ENCODE assay signal across 11 cellular contexts in genomic region chr6:99350573-99350972, GRCh38. TPM values are rescaled to one million over a fixed set of nuclear protein-coding genes. Genes with fewer than 3 reads are reported as not detected.
DNase-seq lines count a peak whose midpoint lies in the region; ATAC-seq, FAIRE-seq and TF ChIP-seq lines count a peak whose summit lies in the region.
"Had no signal": no experiment of that assay in that cellular context is flagged by ENCODE, and none has a peak within 500 bp of the region (broad histone marks: within the 10 kb centered on the region; RNA-seq: fewer than 3 reads in every experiment).

No MANE protein-coding gene starts in this region.

- intact Hi-C loops in HCT116 (cut with micrococcal nuclease) (no loop called here), body of pancreas (cut with DNase I) (no loop called here), left lung (cut with DNase I) (no loop called here)

- TF ChIP-seq EP300 in A549 (IDR thresholded peaks at IDR 0.05): no peak

- no peaks in the 10 kb centered on the region for H3K9me3 ChIP-seq in A549
- H3K9me3 ChIP-seq in HCT116 (ENCODE audit: control insufficient read depth in 1 of 2, insufficient read depth in 1 of 2, low read depth in 1 of 2, low read length in 2 of 2): no peaks in the 10 kb centered on the region
- no peaks in the 10 kb centered on the region for H3K9me3 ChIP-seq in body of pancreas
- no peaks in the 10 kb centered on the region for H3K9me3 ChIP-seq in left lung
- no peaks in the 10 kb centered on the region for H3K9me3 ChIP-seq in T-helper 17 cell (ENCODE audit: control insufficient read depth, low read length, poor library complexity, severe bottlenecking)

- no TSS peak for BruUV-seq in HCT116 (replicated peaks; lab: Mats Ljungman, UMichigan)

- H2AFZ ChIP-seq in HCT116 (ENCODE audit: low read depth, low read length, poor library complexity, severe bottlenecking): peak overlapping the region; percentile 100

- H3K27ac ChIP-seq in A549: no peak overlapping the region; a peak in 1 of 6 replicates
- no peak overlapping the region for H3K27ac ChIP-seq in HCT116 (ENCODE audit: low read depth, low read length)
- H3K27ac ChIP-seq in body of pancreas: peak overlapping the region in 1 of 4 donors; percentile 84
- H3K27ac ChIP-seq in left lung: peak overlapping the region in 1 of 2 donors; percentile 65

- no peak for TF ChIP-seq POLR2A in A549 (IDR thresholded peaks at IDR 0.05; ENCODE audit: low read length)
- no peak for TF ChIP-seq POLR2A in HCT116 (IDR thresholded peaks at IDR 0.05; ENCODE audit: borderline replicate concordance, extremely low read depth, insufficient read depth, insufficient read length)
- TF ChIP-seq POLR2A in body of pancreas (IDR thresholded peaks at IDR 0.05): no peak

- H4K20me1 ChIP-seq in HCT116 (ENCODE audit: insufficient read depth): no peaks in the 10 kb centered on the region

- RAD21 ChIA-PET in HCT116 (lab: Charles Lee; ENCODE audit: low non-redundant PET in 1 of 2, low total read pairs in 2 of 2, uncharacterized antibody in 2 of 2, unreplicated experiment in 2 of 2): no interaction called here

- H3K27me3 ChIP-seq in HCT116 (ENCODE audit: insufficient read depth, low read length) (no peaks in the 10 kb centered on the region), body of pancreas (no peaks in the 10 kb centered on the region), left lung (peaks cover 5 to 85% of the 10 kb centered on the region in 2 donors)

- ATAC-seq in A549: no peak
- ATAC-seq in HCT116: no peak; the same call in 1 of the 2 replicates
- no peak for ATAC-seq in body of pancreas
- ATAC-seq in left lung: peak; percentile 12
- no peak for ATAC-seq in T-helper 17 cell

- TF ChIP-seq RAD21 in A549 (conservative IDR thresholded peaks at IDR 0.05 in 1 of 2, IDR thresholded peaks at IDR 0.05 in 1 of 2) (no peak), HCT116 (IDR thresholded peaks at IDR 0.05; ENCODE audit: low read depth) (no peak)

- peaks cover 7% of the 10 kb centered on the region for H3K4me1 ChIP-seq in A549
- peaks cover 8 to 19% of the 10 kb centered on the region in 2 experiments; a peak in 3 of 4 replicates for H3K4me1 ChIP-seq in HCT116 (ENCODE audit: control insufficient read depth in 1 of 2, insufficient read depth in 2 of 2, low read length in 2 of 2)
- H3K4me1 ChIP-seq in body of pancreas: peaks cover 16% of the 10 kb centered on the region
- peaks cover 0 to 5% of the 10 kb centered on the region in 2 donors for H3K4me1 ChIP-seq in left lung

- TF ChIP-seq CTCF in A549 (IDR thresholded peaks at IDR 0.05) (no peak), HCT116 (IDR thresholded peaks at IDR 0.05 in 2 of 3, conservative IDR thresholded peaks at IDR 0.05 in 1 of 3; ENCODE audit: borderline replicate concordance in 1 of 3, insufficient read depth in 1 of 3, low read depth in 2 of 3, low read length in 2 of 3) (no peak), body of pancreas (IDR thresholded peaks at IDR 0.05) (no peak), left lung (IDR thresholded peaks at IDR 0.05) (no peak)

- WGBS in A549 (ENCODE audit: missing lambda C conversion rate): 26% methylated on average over 10 of the region's 10 CpGs
- WGBS in body of pancreas, 2 donors: 9 to 15% methylated on average over 10 of the region's 10 CpGs

- CTCF ChIA-PET in A549 (lab: Yijun Ruan, JAX) (no interaction called here), HCT116 (lab: Charles Lee) (interaction anchor here (0.6 to 1.7 kb wide), 2 partner anchors 16 to 43 kb away, joined by 3 to 10 read pairs; partner anchors contain the start of gene COQ3)

- H3K36me3 ChIP-seq in HCT116 (ENCODE audit: control insufficient read depth in 1 of 2, insufficient read depth in 2 of 2, low read length in 2 of 2): no peaks in the 10 kb centered on the region
- no peaks in the 10 kb centered on the region for H3K36me3 ChIP-seq in body of pancreas (replicated peaks in 1 of 2; ENCODE audit: insufficient read depth in 1 of 2, low read depth in 2 of 2)
- H3K36me3 ChIP-seq in left lung: no peaks in the 10 kb centered on the region

- H3K9ac ChIP-seq in HCT116 (ENCODE audit: low read length): peak overlapping the region; percentile 59; the same call in 1 of the 2 replicates

- H3K36me3 Mint-ChIP-seq in T-helper 17 cell (ENCODE audit: low read depth): peaks cover 3% of the 10 kb centered on the region

- H3K79me2 ChIP-seq in HCT116 (ENCODE audit: insufficient read depth, low read length): no peaks in the 10 kb centered on the region

- no peaks in the 10 kb centered on the region for H3K9me2 ChIP-seq in HCT116 (ENCODE audit: insufficient read depth)

- peaks cover 2% of the 10 kb centered on the region for H3K4me1 Mint-ChIP-seq in T-helper 17 cell

- H3K27ac Mint-ChIP-seq in T-helper 17 cell: no peak overlapping the region

- H3K4me3 Mint-ChIP-seq in T-helper 17 cell: no peak overlapping the region

- peak overlapping the region; percentile 68 for H3K4me3 ChIP-seq in A549
- peak overlapping the region; percentile 51 to 67 for H3K4me3 ChIP-seq in HCT116 (replicated peaks in 1 of 2; ENCODE audit: low read depth in 1 of 2, low read length in 2 of 2)
- no peak overlapping the region for H3K4me3 ChIP-seq in body of pancreas
- H3K4me3 ChIP-seq in left lung: peak overlapping the region in 1 of 2 donors; percentile 50

- POLR2A ChIA-PET in A549 (lab: Yijun Ruan, JAX) (no interaction called here), HCT116 (lab: Charles Lee) (interaction anchor here (1.4 kb wide), 1 partner anchor 43 kb away, joined by 4 read pairs; the partner anchor contains the start of gene COQ3)

- FAIRE-seq in A549 (lab: Jason Lieb, UNC): no peak

- H3K4me2 ChIP-seq in A549 (peak overlapping the region; percentile 90), HCT116 (ENCODE audit: low read length) (peak overlapping the region; percentile 89)

- H3K27me3 Mint-ChIP-seq in T-helper 17 cell: peaks cover 77% of the 10 kb centered on the region

- peak in 1 of 2 experiments; percentile 6 for DNase-seq in A549 (ENCODE audit: low read depth in 1 of 2, low spot score in 1 of 2)
- no peak for DNase-seq in HCT116 (ENCODE audit: low read depth, low spot score)
- DNase-seq in body of pancreas: peak; percentile 30 to 75 (median 42)
- no peak for DNase-seq in left lung
- no peak for DNase-seq in NAMALWA (ENCODE audit: low spot score)
- no peak for DNase-seq in iPS-NIHi11 (ENCODE audit: low spot score)
- no peak for DNase-seq in KG1 (lab: John Stamatoyannopoulos, UW)
- no peak for DNase-seq in T-helper 17 cell
- DNase-seq: activated CD4-positive, alpha-beta T cell treated with anti-CD3 and anti-CD28 coated beads for 4 hours; activated gamma-delta T cell; stimulated activated naive CD4-positive, alpha-beta T cell had no signal

TF ChIP-seq in A549, 52 proteins besides CTCF, POLR2A, EP300 and RAD21 (continues in another document):
- TF ChIP-seq USF2 (IDR thresholded peaks at IDR 0.05) (no peak), CHD2 (IDR thresholded peaks at IDR 0.05; ENCODE audit: low read length, partially characterized antibody) (no peak), TP53 (CRISPR knock-in tag; IDR thresholded peaks at IDR 0.05) (no peak), EHF (CRISPR knock-in tag; IDR thresholded peaks at IDR 0.05) (no peak), NPAS2 (CRISPR knock-in tag; IDR thresholded peaks at IDR 0.05; ENCODE audit: borderline replicate concordance) (no peak), KDM5A (IDR thresholded peaks at IDR 0.05) (no peak)

TF ChIP-seq in HCT116, 20 proteins besides CTCF, POLR2A, EP300 and RAD21:
- no peak for TF ChIP-seq JUND (IDR thresholded peaks at IDR 0.05)

RNA-seq across cellular contexts. Expression of gene FAXC, which starts 1.1 kb away (rescaled TPM):
- 8.4 and 9.8 TPM in 2 replicates for polyA plus RNA-seq in A549 (2011; rRNA removed)
- 4.0 and 4.3 TPM in 2 replicates for polyA plus RNA-seq in A549 (2012; cell fraction: cytosol; rRNA removed)
- 2.1 and 5.5 TPM in 2 replicates for polyA plus RNA-seq in A549 (2012; cell fraction: nucleus; rRNA removed)
- 5.1 to 5.8 TPM (median 5.2 TPM) in 3 replicates for polyA plus RNA-seq in A549 (2017; fragmentation: RNase III; extraction: RNeasy Plus Mini Kit Qiagen cat#74134 plus additional on column Dnase treatment)
- 5.3 and 6.4 TPM in 2 replicates for polyA minus RNA-seq in A549 (2011; rRNA and poly(A)+ RNA removed)
- 4.7 TPM for total RNA-seq in HCT116 (2021; ENCODE audit: unreplicated experiment)
- polyA plus RNA-seq in HCT116 (2012): 1.7 and 2.1 TPM in 2 replicates
- total RNA-seq in body of pancreas: 1 to 10 TPM in 1 of 2 donors, under 1 TPM in 1; 0.33 to 1.0 TPM
- total RNA-seq in left lung: 10 to 100 TPM in 1 of 2 donors, 1 to 10 TPM in 1; 5.2 to 12.4 TPM
- not detected for total RNA-seq in T-helper 17 cell

RNA-seq across cellular contexts. Expression of gene COQ3, which starts 43.4 kb away (rescaled TPM):
- 17.2 and 17.3 TPM in 2 replicates for polyA plus RNA-seq in A549 (2011; rRNA removed)
- 7.0 and 7.2 TPM in 2 replicates for polyA plus RNA-seq in A549 (2012; cell fraction: cytosol; rRNA removed)
- 3.0 and 5.9 TPM in 2 replicates for polyA plus RNA-seq in A549 (2012; cell fraction: nucleus; rRNA removed)
- 13.1 to 14.0 TPM (median 13.3 TPM) in 3 replicates for polyA plus RNA-seq in A549 (2017; fragmentation: RNase III; extraction: RNeasy Plus Mini Kit Qiagen cat#74134 plus additional on column Dnase treatment)
- polyA minus RNA-seq in A549 (2011; rRNA and poly(A)+ RNA removed): 3.2 and 3.4 TPM in 2 replicates
- 19.0 TPM for total RNA-seq in HCT116 (2021; ENCODE audit: unreplicated experiment)
- 8.6 and 10.6 TPM in 2 replicates for polyA plus RNA-seq in HCT116 (2012)
- total RNA-seq in body of pancreas: 1 to 10 TPM; 6.5 to 7.3 TPM
- 1 to 10 TPM; 3.3 to 8.6 TPM for total RNA-seq in left lung
- 1 to 10 TPM; 1.0 to 1.7 TPM for total RNA-seq in T-helper 17 cell

Comparison
In these comparisons a context has a peak if more than half of its experiments do, and no peak if none do; other contexts are left out.
1. DNase-seq: peak in body of pancreas (4 of 4); none in HCT116 (single experiment), left lung (0 of 2), NAMALWA (single experiment), iPS-NIHi11 (single experiment), KG1 (single experiment) and T-helper 17 cell (0 of 3).
2. H3K4me3 ChIP-seq: peak in A549 (single experiment) and HCT116 (2 of 2); none in body of pancreas (0 of 2).